In genomic region chr4:13481569-13481968, GRCh38 we compare ENCODE assay signal across 11 cellular contexts. TPM values are rescaled to one million over a fixed set of nuclear protein-coding genes. Genes with fewer than 3 reads are reported as not detected.
DNase-seq lines count a peak whose midpoint lies in the region; ATAC-seq, FAIRE-seq and TF ChIP-seq lines count a peak whose summit lies in the region.
"Had no signal": no experiment of that assay in that cellular context is flagged by ENCODE, and none has a peak within 500 bp of the region (broad histone marks: within the 10 kb centered on the region; RNA-seq: fewer than 3 reads in every experiment).

No MANE protein-coding gene starts in this region.

- 0 out of 5 replicates have a peak, but pooled peaks cover 0 to 4% of the 10 kb centered on the region in 2 experiments for H3K36me3 ChIP-seq in HepG2 (replicated peaks in 1 of 2; ENCODE audit: control insufficient read depth in 1 of 2, insufficient read depth in 2 of 2, low read length in 2 of 2)

- H3K4me3 Mint-ChIP-seq in Calu3 (ENCODE audit: low read depth, unreplicated experiment), result peak overlapping the region; percentile 33

- DNase-seq in Calu3 (no peak), Kasumi-1 (lab: John Stamatoyannopoulos, UW) (peak; percentile 10 to 43), amniotic epithelial cell (ENCODE audit: low read depth) (peak; percentile 73), myocyte (ENCODE audit: low read depth) (peak; percentile 61), HepG2 (ENCODE audit: low spot score) (no peak), cerebellar cortex (ENCODE audit: low spot score) (no peak)
- DNase-seq: naive thymus-derived CD8-positive, alpha-beta T cell had no signal

- H3K79me2 ChIP-seq in HepG2 (ENCODE audit: insufficient read depth, low read length), result peaks cover 35% of the 10 kb centered on the region

- no peak for TF ChIP-seq POLR2A in HepG2 (IDR thresholded peaks at IDR 0.05; ENCODE audit: insufficient read depth in 1 of 2, low read depth in 2 of 2, low read length in 2 of 2)

- H3K4me1 Mint-ChIP-seq in Calu3 (ENCODE audit: low read depth, unreplicated experiment), result peaks cover 9% of the 10 kb centered on the region

- no peaks in the 10 kb centered on the region for H4K20me1 ChIP-seq in HepG2 (ENCODE audit: insufficient read depth, low read length)

- TF ChIP-seq RAD21 in HepG2 (CRISPR knock-in tag; IDR thresholded peaks at IDR 0.05), result no peak

- H3K4me2 ChIP-seq in HepG2 (ENCODE audit: low read depth, low read length), result no peak overlapping the region

- H3K27me3 Mint-ChIP-seq in Calu3 (ENCODE audit: unreplicated experiment), result no peaks in the 10 kb centered on the region
- H3K27me3 Mint-ChIP-seq: naive thymus-derived CD8-positive, alpha-beta T cell had no signal

- H3K27me3 ChIP-seq in HepG2 (ENCODE audit: control insufficient read depth in 1 of 2, insufficient read depth in 2 of 2, low read length in 2 of 2), result no peaks in the 10 kb centered on the region; a peak in 1 of 5 replicates

- peaks cover 22% of the 10 kb centered on the region for H3K4me1 ChIP-seq in HepG2 (ENCODE audit: insufficient read depth, low read length)

- H3K9me3 Mint-ChIP-seq in Calu3 (ENCODE audit: low read depth, unreplicated experiment), result no peaks in the 10 kb centered on the region
- H3K9me3 Mint-ChIP-seq: naive thymus-derived CD8-positive, alpha-beta T cell had no signal

- H3K27ac Mint-ChIP-seq in Calu3 (ENCODE audit: unreplicated experiment), result peak overlapping the region; percentile 28

- peaks cover 28% of the 10 kb centered on the region for H3K36me3 Mint-ChIP-seq in Calu3 (ENCODE audit: insufficient read depth, unreplicated experiment)

- 82% methylated on average over 1 of the region's 1 CpG for WGBS in HepG2 (ENCODE audit: low lambda C conversion rate)

- CTCF ChIA-PET in Calu3 (lab: Charles Lee) (no interaction called here), HepG2 (lab: Yijun Ruan, JAX; ENCODE audit: low intra/inter-chr PET ratio, low total read pairs) (no interaction called here)

- TF ChIP-seq CTCF in Calu3 (IDR thresholded peaks at IDR 0.05; ENCODE audit: unreplicated experiment), result no peak
- TF ChIP-seq CTCF in HepG2 (CRISPR knock-in tag; IDR thresholded peaks at IDR 0.05), result no peak

- in situ Hi-C loops in HepG2 (cut with HindIII; ENCODE audit: extremely low pct_ligation_motif_present, low pct_unique_long_range_greater_than_20kb), result no loop called here

- BruUV-seq in Calu3 (replicated peaks; lab: Mats Ljungman, UMichigan) (no TSS peak), HepG2 (replicated peaks; lab: Mats Ljungman, UMichigan) (no TSS peak)

- no peak for FAIRE-seq in HepG2 (lab: Jason Lieb, UNC)
- FAIRE-seq: GM12891 had no signal

- H3K9ac ChIP-seq in HepG2 (ENCODE audit: insufficient read depth, low read depth, low read length), result no peak overlapping the region

- H3K4me3 ChIP-seq in HepG2 (replicated peaks in 1 of 3; ENCODE audit: insufficient read depth in 1 of 3, low read depth in 2 of 3, low read length in 3 of 3), result no peak overlapping the region; a peak in 1 of 6 replicates

- no peak for ATAC-seq in HG03280 (IDR thresholded peaks at IDR 0.05; ENCODE audit: unreplicated experiment)
- ATAC-seq in HepG2, result no peak
- ATAC-seq in GM21423 (IDR thresholded peaks at IDR 0.05; ENCODE audit: unreplicated experiment), result no peak
- ATAC-seq: naive thymus-derived CD8-positive, alpha-beta T cell had no signal

- TF ChIP-seq EP300 in HepG2 (IDR thresholded peaks at IDR 0.05; ENCODE audit: low read depth in 2 of 2, low read length in 2 of 2) (no peak), HepG2 (CRISPR knock-in tag; IDR thresholded peaks at IDR 0.05; ENCODE audit: borderline replicate concordance) (no peak)

- H3K27ac ChIP-seq in HepG2 (ENCODE audit: extremely low read length, insufficient read depth, low read length), result no peak overlapping the region
- H3K27ac ChIP-seq: epithelial cell of prostate had no signal

- POLR2A ChIA-PET in HepG2 (lab: Yijun Ruan, JAX), result no interaction called here

- intact Hi-C loops in Calu3 (cut with micrococcal nuclease; ENCODE audit: unreplicated experiment) (loop anchor here (5.0 kb wide), 1 partner anchor 66 kb away; no protein-coding TSS in a partner anchor), HepG2 (cut with micrococcal nuclease; ENCODE audit: unreplicated experiment) (loop anchor here (5.0 to 10.0 kb wide), 2 partner anchors 66 to 547 kb away; no protein-coding TSS in a partner anchor)

- H3K9me3 ChIP-seq in HepG2 (ENCODE audit: low read length), result no peaks in the 10 kb centered on the region

- no peak overlapping the region for H2AFZ ChIP-seq in HepG2 (ENCODE audit: low read length)

TF ChIP-seq in HepG2, 621 proteins besides CTCF, POLR2A, EP300 and RAD21:
- no peak for TF ChIP-seq PRDM10 (CRISPR knock-in tag; IDR thresholded peaks at IDR 0.05; ENCODE audit: low read depth)

RNA-seq across cellular contexts. Expression of gene RAB28, which starts 2.6 kb away (rescaled TPM):
- 10.6 and 11.3 TPM in 2 replicates for total RNA-seq in Calu3 (2022)
- 15.0 and 22.9 TPM in 2 replicates for total RNA-seq in myocyte
- polyA plus RNA-seq in myocyte (2012), result 12.6 TPM
- total RNA-seq in HepG2 (2016; rRNA removed; fragmentation: Illumina TruSeq; extraction: Trizol), result 18.2 and 20.9 TPM in 2 replicates
- 10.2 and 13.2 TPM in 2 replicates for total RNA-seq in HepG2 (2016; cell fraction: cytosol; rRNA removed; fragmentation: Illumina TruSeq; extraction: Trizol; ENCODE audit: low read depth)
- 18.2 and 18.8 TPM in 2 replicates for total RNA-seq in HepG2 (2016; cell fraction: insoluble cytoplasmic fraction; rRNA removed; fragmentation: Illumina TruSeq; extraction: Trizol)
- 23.4 and 23.7 TPM in 2 replicates for total RNA-seq in HepG2 (2016; cell fraction: membrane; rRNA removed; fragmentation: Illumina TruSeq; extraction: Trizol)
- 28.8 and 32.8 TPM in 2 replicates for total RNA-seq in HepG2 (2016; cell fraction: nucleus; rRNA removed; fragmentation: Illumina TruSeq; extraction: Trizol)
- 9.4 and 11.8 TPM in 2 replicates for polyA plus RNA-seq in HepG2 (2011; rRNA removed)
- polyA plus RNA-seq in HepG2 (2011; cell fraction: cytosol; rRNA removed), result 6.1 and 9.1 TPM in 2 replicates
- polyA plus RNA-seq in HepG2 (2011; cell fraction: nucleus; rRNA removed), result 5.8 and 6.3 TPM in 2 replicates
- 9.1 and 9.7 TPM in 2 replicates for polyA plus RNA-seq in HepG2 (2012)
- 10.5 and 11.4 TPM in 2 replicates for polyA plus RNA-seq in HepG2 (2016; cell fraction: cytosol; fragmentation: Illumina TruSeq; extraction: Trizol; ENCODE audit: low read depth)
- polyA plus RNA-seq in HepG2 (2016; cell fraction: insoluble cytoplasmic fraction; fragmentation: Illumina TruSeq; extraction: Trizol; ENCODE audit: low read depth), result 20.2 and 24.7 TPM in 2 replicates
- polyA plus RNA-seq in HepG2 (2016; cell fraction: membrane; fragmentation: Illumina TruSeq; extraction: Trizol; ENCODE audit: low read depth), result 17.6 and 17.9 TPM in 2 replicates
- polyA plus RNA-seq in HepG2 (2016; cell fraction: nucleus; fragmentation: Illumina TruSeq; extraction: Trizol; ENCODE audit: insufficient read depth, low read depth), result 17.4 and 20.1 TPM in 2 replicates
- polyA minus RNA-seq in HepG2 (2011; rRNA and poly(A)+ RNA removed; ENCODE audit: low replicate concordance), result 6.0 and 7.7 TPM in 2 replicates
- 4.1 and 5.9 TPM in 2 replicates for polyA minus RNA-seq in HepG2 (2011; cell fraction: cytosol; rRNA and poly(A)+ RNA removed)
- polyA minus RNA-seq in HepG2 (2011; cell fraction: nucleus; rRNA and poly(A)+ RNA removed), result 39.0 and 45.6 TPM in 2 replicates

Comparison
In these comparisons a context has a peak if more than half of its experiments do, and no peak if none do; other contexts are left out.
1. DNase-seq: peak in Kasumi-1 (2 of 2), amniotic epithelial cell (single experiment) and myocyte (single experiment); none in Calu3 (single experiment), HepG2 (single experiment) and cerebellar cortex (single experiment).